Comparison of ENCODE assay signal across 19 cellular contexts in the genomic region with DNA sequence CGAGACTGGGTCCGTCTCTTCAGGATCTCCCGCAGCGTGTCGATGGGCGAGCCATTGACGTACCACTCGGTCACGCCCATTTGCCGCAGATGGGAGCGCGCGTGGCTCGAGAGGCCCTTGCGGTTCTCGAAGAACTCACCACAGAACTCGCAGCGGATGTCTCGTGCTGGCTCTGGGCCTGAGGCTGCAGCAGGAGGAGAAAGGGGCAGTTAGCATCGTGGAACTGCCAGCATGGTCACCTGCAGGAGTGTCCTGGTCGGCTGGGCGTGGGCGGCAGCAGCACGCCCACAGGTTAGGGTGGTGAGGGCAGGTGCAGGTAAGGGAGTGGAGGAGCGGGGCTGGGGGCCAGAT. TPM values are rescaled to one million over a fixed set of nuclear protein-coding genes. Genes with fewer than 3 reads are reported as not detected.
A peak's percentile ranks its signal among the peaks of the same experiment; 100 is the strongest.
DNase-seq lines count a peak whose midpoint lies in the region; ATAC-seq and TF ChIP-seq lines count a peak whose summit lies in the region.
"Had no signal": no experiment of that assay in that cellular context is flagged by ENCODE, and none has a peak within 500 bp of the region (broad histone marks: within the 10 kb centered on the region; RNA-seq: fewer than 3 reads in every experiment).

No MANE protein-coding gene starts in this region.

- peaks cover 21% of the 10 kb centered on the region for H3K4me1 Mint-ChIP-seq in stimulated activated naive CD8-positive, alpha-beta T cell treated with anti-CD3 and anti-CD28 coated beads, Interleukin-15, Interleukin-2, amounts not matched to agents 100 ng/mL and 50 ng/mL, for 24 hours (ENCODE audit: low read depth)
- peaks cover 16% of the 10 kb centered on the region for H3K4me1 Mint-ChIP-seq in neural crest cell

- H3K27me3 Mint-ChIP-seq in stimulated activated naive CD8-positive, alpha-beta T cell treated with anti-CD3 and anti-CD28 coated beads, Interleukin-15, Interleukin-2, amounts not matched to agents 100 ng/mL and 50 ng/mL, for 24 hours, result no peaks in the 10 kb centered on the region
- H3K27me3 Mint-ChIP-seq in neural crest cell (ENCODE audit: low read depth), result no peaks in the 10 kb centered on the region

- no peak overlapping the region for H3K4me3 Mint-ChIP-seq in stimulated activated naive CD8-positive, alpha-beta T cell treated with anti-CD3 and anti-CD28 coated beads, Interleukin-15, Interleukin-2, amounts not matched to agents 100 ng/mL and 50 ng/mL, for 24 hours
- H3K4me3 Mint-ChIP-seq in neural crest cell, result peak overlapping the region; percentile 49
- H3K4me3 Mint-ChIP-seq: CD14-positive monocyte had no signal

- no peak for DNase-seq in stimulated activated naive CD8-positive, alpha-beta T cell treated with anti-CD3 and anti-CD28 coated beads, Interleukin-15, Interleukin-2, amounts not matched to agents 100 U/mL and 50 U/mL, for 24 hours
- DNase-seq in neural crest cell (ENCODE audit: low read depth, low spot score) (no peak), NCI-H446 treated with DMSO at 0.1 percent for 48 hours (lab: John Stamatoyannopoulos, UW) (no peak), CD1c-positive myeloid dendritic cell (ENCODE audit: extremely low spot score) (no peak)
- DNase-seq: ACHN, AML-193, Calu3, GOT3, NCI-H1048, NCI-H1436 treated with DMSO at 0.1 percent for 48 hours, NCI-H2029 treated with DMSO at 0.1 percent for 48 hours, NCI-H2171 treated with DMSO at 0.1 percent for 48 hours, NCI-H774, RPMI8226 had no signal

- no peak for TF ChIP-seq CTCF in neural crest cell (conservative IDR thresholded peaks at IDR 0.05)

- H3K9me3 Mint-ChIP-seq in stimulated activated naive CD8-positive, alpha-beta T cell treated with anti-CD3 and anti-CD28 coated beads, Interleukin-15, Interleukin-2, amounts not matched to agents 100 ng/mL and 50 ng/mL, for 24 hours, result no peaks in the 10 kb centered on the region
- no peaks in the 10 kb centered on the region for H3K9me3 Mint-ChIP-seq in neural crest cell

- peak overlapping the region; percentile 55 for H3K27ac Mint-ChIP-seq in stimulated activated naive CD8-positive, alpha-beta T cell treated with anti-CD3 and anti-CD28 coated beads, Interleukin-15, Interleukin-2, amounts not matched to agents 100 ng/mL and 50 ng/mL, for 24 hours
- no peak overlapping the region for H3K27ac Mint-ChIP-seq in neural crest cell (ENCODE audit: unreplicated experiment)

- H3K36me3 Mint-ChIP-seq in stimulated activated naive CD8-positive, alpha-beta T cell treated with anti-CD3 and anti-CD28 coated beads, Interleukin-15, Interleukin-2, amounts not matched to agents 100 ng/mL and 50 ng/mL, for 24 hours (ENCODE audit: low read depth), result peaks cover 50% of the 10 kb centered on the region
- peaks cover 21% of the 10 kb centered on the region for H3K36me3 Mint-ChIP-seq in neural crest cell (ENCODE audit: low read depth)

- ATAC-seq in stimulated activated naive CD8-positive, alpha-beta T cell treated with anti-CD3 and anti-CD28 coated beads, Interleukin-15, Interleukin-2, amounts not matched to agents 100 U/mL and 50 U/mL, for 24 hours, result no peak

RNA-seq across cellular contexts. Expression of a gene that starts 8.5 kb away (rescaled TPM):
- total RNA-seq in neural crest cell, result 154 and 163 TPM in 2 replicates

RNA-seq across cellular contexts. Expression of a gene that starts 22.4 kb away (rescaled TPM):
- 77.1 and 80.2 TPM in 2 replicates for total RNA-seq in neural crest cell

RNA-seq across cellular contexts. Expression of a gene that starts 37.0 kb away (rescaled TPM):
- total RNA-seq in neural crest cell, result not detected in 2 replicates
- total RNA-seq: Calu3, MCF 10A, NCI-H460, SJSA1 had no signal

RNA-seq across cellular contexts. Expression of a gene that starts 47.7 kb away (rescaled TPM):
- total RNA-seq in neural crest cell, result 41.3 and 43.1 TPM in 2 replicates

RNA-seq across cellular contexts. Expression of a gene that starts 52.0 kb away (rescaled TPM):
- total RNA-seq in neural crest cell, result not detected in 2 replicates
- total RNA-seq: Calu3, MCF 10A, NCI-H460, SJSA1 had no signal
